ENCODE assay signal across 8 cellular contexts in genomic region chr15:68821898-68822380, GRCh38. TPM values are rescaled to one million over a fixed set of nuclear protein-coding genes. Genes with fewer than 3 reads are reported as not detected.
DNase-seq lines count a peak whose midpoint lies in the region; ATAC-seq and TF ChIP-seq lines count a peak whose summit lies in the region.

No MANE protein-coding gene starts in this region.

- H3K9ac ChIP-seq in BLaER1 treated with 17β-estradiol and CSF1 and Interleukin-3, amounts not matched to agents 10 nM and 100 nM = peak overlapping the region; percentile 93 to 100 (median 100)

- peak overlapping the region; percentile 84 to 99 (median 93) for H3K4me2 ChIP-seq in BLaER1 treated with 17β-estradiol and CSF1 and Interleukin-3, amounts not matched to agents 10 nM and 100 nM

- CTCF ChIA-PET in activated CD4-positive, alpha-beta memory T cell treated with anti-CD3 and anti-CD28 coated beads for 36 hours (lab: Charles Lee) = no interaction called here

- H3K4me3 Mint-ChIP-seq in activated CD4-positive, alpha-beta memory T cell treated with anti-CD3 and anti-CD28 coated beads for 36 hours = peak overlapping the region; percentile 99

- H3K27me3 ChIP-seq in BLaER1 treated with 17β-estradiol and CSF1 and Interleukin-3, amounts not matched to agents 10 nM and 100 nM = no peaks in the 10 kb centered on the region

- TF ChIP-seq CTCF in GM20000 (IDR thresholded peaks at IDR 0.05; ENCODE audit: extremely low read depth, missing control alignments) = no peak

- H3K4me3 ChIP-seq in BLaER1 treated with 17β-estradiol and CSF1 and Interleukin-3, amounts not matched to agents 10 nM and 100 nM = peak overlapping the region; percentile 79 to 99 (median 96)
- H3K4me3 ChIP-seq in iPS-11a (ENCODE audit: low read depth, low read length) = peak overlapping the region; percentile 57

- peaks cover 18% of the 10 kb centered on the region for H3K36me3 Mint-ChIP-seq in activated CD4-positive, alpha-beta memory T cell treated with anti-CD3 and anti-CD28 coated beads for 36 hours

- no peaks in the 10 kb centered on the region for H3K9me3 Mint-ChIP-seq in activated CD4-positive, alpha-beta memory T cell treated with anti-CD3 and anti-CD28 coated beads for 36 hours

- H3K4me1 Mint-ChIP-seq in activated CD4-positive, alpha-beta memory T cell treated with anti-CD3 and anti-CD28 coated beads for 36 hours (ENCODE audit: low read depth) = peaks cover 18% of the 10 kb centered on the region

- H4K20me1 ChIP-seq in BLaER1 treated with 17β-estradiol and CSF1 and Interleukin-3, amounts not matched to agents 10 nM and 100 nM = peaks cover 0 to 13% (median 4%) of the 10 kb centered on the region in 11 experiments; a peak in 14 of 22 replicates

- no peak for ATAC-seq in GM19035 (IDR thresholded peaks at IDR 0.05; ENCODE audit: unreplicated experiment)
- no peak for ATAC-seq in HG03571 (IDR thresholded peaks at IDR 0.05; ENCODE audit: unreplicated experiment)

- H3K9me3 ChIP-seq in BLaER1 treated with 17β-estradiol and CSF1 and Interleukin-3, amounts not matched to agents 10 nM and 100 nM (replicated peaks in 1 of 11) = no peaks in the 10 kb centered on the region

- H3K27ac ChIP-seq in BLaER1 treated with 17β-estradiol and CSF1 and Interleukin-3, amounts not matched to agents 10 nM and 100 nM = peak overlapping the region; percentile 64 to 100 (median 100); a peak in 21 of 22 replicates

- intact Hi-C loops in activated CD4-positive, alpha-beta memory T cell treated with anti-CD3 and anti-CD28 coated beads for 36 hours (cut with micrococcal nuclease) = loop anchor here (1.0 to 10.0 kb wide), 2 partner anchors 39 to 893 kb away; no protein-coding TSS in a partner anchor

- DNase-seq in HT-29 (ENCODE audit: low spot score) = peak; percentile 61
- DNase-seq in activated CD4-positive, alpha-beta memory T cell treated with anti-CD3 and anti-CD28 coated beads for 36 hours = peak; percentile 38
- peak; percentile 36 for DNase-seq in stimulated activated CD8-positive, alpha-beta memory T cell treated with anti-CD3 and anti-CD28 coated beads, Interleukin-4, amount 100 ng/mL, for 48 hours
- no peak for DNase-seq in GM20000 (ENCODE audit: low spot score)

- no peaks in the 10 kb centered on the region for H3K36me3 ChIP-seq in BLaER1 treated with 17β-estradiol and CSF1 and Interleukin-3, amounts not matched to agents 10 nM and 100 nM

- H3K27me3 Mint-ChIP-seq in activated CD4-positive, alpha-beta memory T cell treated with anti-CD3 and anti-CD28 coated beads for 36 hours = no peaks in the 10 kb centered on the region

- H3K4me1 ChIP-seq in BLaER1 treated with 17β-estradiol and CSF1 and Interleukin-3, amounts not matched to agents 10 nM and 100 nM = peaks cover 9 to 18% (median 16%) of the 10 kb centered on the region in 10 experiments

- POLR2A ChIA-PET in activated CD4-positive, alpha-beta memory T cell treated with anti-CD3 and anti-CD28 coated beads for 36 hours (lab: Charles Lee) = no interaction called here

- peak overlapping the region; percentile 60 for H3K27ac Mint-ChIP-seq in activated CD4-positive, alpha-beta memory T cell treated with anti-CD3 and anti-CD28 coated beads for 36 hours

RNA-seq across cellular contexts. Expression of gene ANP32A, which starts 1.2 kb away (rescaled TPM):
- total RNA-seq in HT-29 (2014; rRNA removed; shearing (Covaris generic)) = 91.6 and 113 TPM in 2 replicates
- 100 to 1,000 TPM; 190 to 204 TPM for total RNA-seq in activated CD4-positive, alpha-beta memory T cell treated with anti-CD3 and anti-CD28 coated beads for 36 hours
